In genomic region chr1:155859881-155860841, GRCh38 we compare ENCODE assay signal across 8 cellular contexts. TPM values are rescaled to one million over a fixed set of nuclear protein-coding genes. Genes with fewer than 3 reads are reported as not detected.
DNase-seq lines count a peak whose midpoint lies in the region; ATAC-seq, FAIRE-seq and TF ChIP-seq lines count a peak whose summit lies in the region.

No MANE protein-coding gene starts in this region.

- H2AFZ ChIP-seq in Karpas-422 (ENCODE audit: low read length): peak overlapping the region; percentile 69

- H3K79me2 ChIP-seq in Karpas-422 (ENCODE audit: low read length): peaks cover 71% of the 10 kb centered on the region

- intact Hi-C loops in cardiac septum (cut with DNase I): loop anchor here (2.0 kb wide), 2 partner anchors 51 to 75 kb away; partner anchors contain the start of genes KHDC4 and RIT1
- intact Hi-C loops in pancreas (cut with DNase I): no loop called here

- H4K20me1 ChIP-seq in Karpas-422 (ENCODE audit: insufficient read depth, low read depth, low read length): no peaks in the 10 kb centered on the region

- FAIRE-seq in pancreas (lab: Jason Lieb, UNC) (no peak), urothelium cell line (lab: Jason Lieb, UNC) (no peak)

- peak overlapping the region; percentile 82 for H3K27ac ChIP-seq in Karpas-422 (ENCODE audit: low read length)
- H3K27ac ChIP-seq in SJCRH30: peak overlapping the region; percentile 88
- peak overlapping the region in 3 of 4 donors; percentile 10 to 47 (median 35) for H3K27ac ChIP-seq in pancreas

- no peaks in the 10 kb centered on the region for H3K9me2 ChIP-seq in Karpas-422 (replicated peaks; ENCODE audit: insufficient read depth, low read length)

- H3K9me3 Mint-ChIP-seq in activated naive CD8-positive, alpha-beta T cell treated with anti-CD3 and anti-CD28 coated beads, Interleukin-2, amount 10 ng/mL, durations not matched to agents 7 days and 5 days: no peaks in the 10 kb centered on the region

- peak overlapping the region; percentile 79 for H3K4me3 ChIP-seq in GM12865 (ENCODE audit: low read depth, low read length)
- peak overlapping the region; percentile 85 for H3K4me3 ChIP-seq in Karpas-422 (ENCODE audit: low read length)
- H3K4me3 ChIP-seq in SJCRH30: peak overlapping the region; percentile 60
- peak overlapping the region in 2 of 4 donors; percentile 17 to 39 for H3K4me3 ChIP-seq in pancreas

- H3K36me3 ChIP-seq in Karpas-422 (ENCODE audit: insufficient read depth, low read length) (peaks cover 2% of the 10 kb centered on the region; the same call in 1 of the 2 replicates), SJCRH30 (no peaks in the 10 kb centered on the region), pancreas (no peaks in the 10 kb centered on the region)

- peaks cover 35% of the 10 kb centered on the region for H3K4me1 Mint-ChIP-seq in activated naive CD8-positive, alpha-beta T cell treated with anti-CD3 and anti-CD28 coated beads, Interleukin-2, amount 10 ng/mL, durations not matched to agents 7 days and 5 days

- H3K27me3 ChIP-seq in Karpas-422 (ENCODE audit: low read length) (no peaks in the 10 kb centered on the region), SJCRH30 (no peaks in the 10 kb centered on the region), pancreas (no peaks in the 10 kb centered on the region)

- H3K4me3 Mint-ChIP-seq in activated naive CD8-positive, alpha-beta T cell treated with anti-CD3 and anti-CD28 coated beads, Interleukin-2, amount 10 ng/mL, durations not matched to agents 7 days and 5 days: peak overlapping the region; percentile 92

- peak overlapping the region; percentile 90 for H3K27ac Mint-ChIP-seq in activated naive CD8-positive, alpha-beta T cell treated with anti-CD3 and anti-CD28 coated beads, Interleukin-2, amount 10 ng/mL, durations not matched to agents 7 days and 5 days

- ATAC-seq in activated naive CD8-positive, alpha-beta T cell treated with anti-CD3 and anti-CD28 coated beads, Interleukin-2, amount 10 ng/mL, durations not matched to agents 7 days and 5 days (ENCODE audit: low read depth): peak; percentile 25
- ATAC-seq in pancreas (peak in 3 of 4 donors; percentile 2 to 24 (median 6)), GM19397 (IDR thresholded peaks at IDR 0.05; ENCODE audit: unreplicated experiment) (no peak)

- POLR2A ChIA-PET in activated naive CD8-positive, alpha-beta T cell treated with anti-CD3 and anti-CD28 coated beads, Interleukin-2, amount 10 ng/mL, durations not matched to agents 7 days and 5 days (lab: Charles Lee): interaction anchor here (1.0 to 1.2 kb wide), 2 partner anchors 33 to 75 kb away, joined by 3 to 4 read pairs; no protein-coding TSS in a partner anchor

- peak overlapping the region; percentile 81 for H3K9ac ChIP-seq in Karpas-422 (ENCODE audit: low read length)

- H3K36me3 Mint-ChIP-seq in activated naive CD8-positive, alpha-beta T cell treated with anti-CD3 and anti-CD28 coated beads, Interleukin-2, amount 10 ng/mL, durations not matched to agents 7 days and 5 days: peaks cover 7% of the 10 kb centered on the region

- H3K4me1 ChIP-seq in Karpas-422 (ENCODE audit: low read length) (peaks cover 37% of the 10 kb centered on the region), SJCRH30 (peaks cover 10% of the 10 kb centered on the region), pancreas (peaks cover 0 to 7% (median 0%) of the 10 kb centered on the region in 3 donors)

- 7 to 9% methylated on average over 34 to 35 of the region's 35 CpGs for WGBS in pancreas, 2 donors

- H3K9me3 ChIP-seq in Karpas-422 (ENCODE audit: low read length): no peaks in the 10 kb centered on the region
- no peaks in the 10 kb centered on the region for H3K9me3 ChIP-seq in SJCRH30 (replicated peaks)
- no peaks in the 10 kb centered on the region for H3K9me3 ChIP-seq in pancreas

- H3K27me3 Mint-ChIP-seq in activated naive CD8-positive, alpha-beta T cell treated with anti-CD3 and anti-CD28 coated beads, Interleukin-2, amount 10 ng/mL, durations not matched to agents 7 days and 5 days: peaks cover 1% of the 10 kb centered on the region

- DNase-seq in GM12865 (ENCODE audit: low read depth) (peak; percentile 73), Karpas-422 (peak; percentile 93), SJCRH30 (peak; percentile 94), cardiac septum (ENCODE audit: low spot score) (peak; percentile 95), pancreas (peak; percentile 21 to 70 (median 60)), urothelium cell line (ENCODE audit: low spot score) (peak; percentile 68)
- DNase-seq in activated naive CD8-positive, alpha-beta T cell treated with anti-CD3 and anti-CD28 coated beads, Interleukin-2, amount 10 ng/mL, durations not matched to agents 7 days and 5 days: peak; percentile 69

- no peak for TF ChIP-seq CTCF in GM12865 (IDR thresholded peaks at IDR 0.05; ENCODE audit: insufficient read depth, low read depth, low read length, missing control alignments)
- TF ChIP-seq CTCF in pancreas (IDR thresholded peaks at IDR 0.05): no peak

- peak overlapping the region; percentile 92 for H3K4me2 ChIP-seq in Karpas-422 (ENCODE audit: low read depth, low read length, poor library complexity, severe bottlenecking)

RNA-seq across cellular contexts. Expression of gene SYT11, which starts 0.8 kb away (rescaled TPM):
- 40.8 and 51.2 TPM in 2 replicates for total RNA-seq in Karpas-422 (2014; rRNA removed; shearing (Covaris generic); ENCODE audit: low replicate concordance)
- total RNA-seq in SJCRH30 (2014; rRNA removed; shearing (Covaris generic)): 6.8 and 6.9 TPM in 2 replicates
- total RNA-seq in activated naive CD8-positive, alpha-beta T cell treated with anti-CD3 and anti-CD28 coated beads, Interleukin-2, amount 10 ng/mL, durations not matched to agents 7 days and 5 days: 10 to 100 TPM; 13.6 to 15.1 TPM
- total RNA-seq in cardiac septum (24.4 TPM), pancreas (1 to 10 TPM in 4 of 6 donors, under 1 TPM in 2; 0.83 to 5.1 (median 1.5) TPM)
- 1 to 10 TPM in 1 of 2 donors, under 1 TPM in 1; 0.46 to 5.8 TPM for polyA plus RNA-seq in pancreas

RNA-seq across cellular contexts. Expression of gene GON4L, which starts 3.1 kb away (rescaled TPM):
- total RNA-seq in Karpas-422 (2014; rRNA removed; shearing (Covaris generic); ENCODE audit: low replicate concordance): 32.9 and 40.3 TPM in 2 replicates
- 22.8 and 25.8 TPM in 2 replicates for total RNA-seq in SJCRH30 (2014; rRNA removed; shearing (Covaris generic))
- 10 to 100 TPM; 92.4 to 94.4 TPM for total RNA-seq in activated naive CD8-positive, alpha-beta T cell treated with anti-CD3 and anti-CD28 coated beads, Interleukin-2, amount 10 ng/mL, durations not matched to agents 7 days and 5 days
- total RNA-seq in cardiac septum (29.5 TPM), pancreas (10 to 100 TPM; 18.5 to 30.5 (median 22.5) TPM)
- polyA plus RNA-seq in pancreas: 10 to 100 TPM; 31.2 to 32.3 TPM

RNA-seq across cellular contexts. Expression of gene RIT1, which starts 51.0 kb away (rescaled TPM):
- 12.2 and 12.8 TPM in 2 replicates for total RNA-seq in Karpas-422 (2014; rRNA removed; shearing (Covaris generic); ENCODE audit: low replicate concordance)
- total RNA-seq in SJCRH30 (2014; rRNA removed; shearing (Covaris generic)): 19.4 and 26.0 TPM in 2 replicates
- 10 to 100 TPM; 31.3 to 32.8 TPM for total RNA-seq in activated naive CD8-positive, alpha-beta T cell treated with anti-CD3 and anti-CD28 coated beads, Interleukin-2, amount 10 ng/mL, durations not matched to agents 7 days and 5 days
- total RNA-seq in cardiac septum (26.2 TPM), pancreas (10 to 100 TPM in 3 of 6 donors, 1 to 10 TPM in 3; 5.7 to 15.1 (median 9.2) TPM)
- 1 to 10 TPM; 4.2 to 7.7 TPM for polyA plus RNA-seq in pancreas

Comparison
In these comparisons a context has a peak if more than half of its experiments do, and no peak if none do; other contexts are left out.
1. H3K27ac ChIP-seq: peak in every context shown above with its lines; median percentile 88 in SJCRH30; 82 in Karpas-422; 35 in pancreas.